In genomic region chr16:14974656-14975417, GRCh38 we compare ENCODE assay signal across 8 cellular contexts. TPM values are rescaled to one million over a fixed set of nuclear protein-coding genes. Genes with fewer than 3 reads are reported as not detected.
DNase-seq lines count a peak whose midpoint lies in the region; ATAC-seq and TF ChIP-seq lines count a peak whose summit lies in the region.
"Not testable (repeated sequence)": the region's sequence is repeated elsewhere in the genome, so short reads cannot be mapped to it uniquely, and the experiment has no call there.

TSS of gene PDXDC1 (plus strand) at chr16:14975026. CDS start at chr16:14975200, 174 bp downstream.

- not testable (repeated sequence) for H3K27me3 Mint-ChIP-seq in GM23338 (ENCODE audit: insufficient read depth, low read depth, poor library complexity); activated T-helper 1 cell treated with anti-CD3 and anti-CD28 coated beads, Interleukin-12 subunit alpha, Interleukin-12 subunit beta, Interleukin-2, Interleukin-4 antibody, amounts not matched to agents 30 ng/mL and 10 ng/mL and 1 ng/mL, durations not matched to agents 14 hours and 24 hours and 36 hours (ENCODE audit: insufficient read depth); naive B cell

- DNase-seq in GM23338 (ENCODE audit: low spot score) (peak; percentile 98), LHCN-M2 (ENCODE audit: low read depth) (peak; percentile 77), RPMI7951 (ENCODE audit: low read depth) (peak; percentile 88), fibroblast of gingiva (ENCODE audit: low read depth) (peak; percentile 80), naive B cell (peak; percentile 96)
- DNase-seq in activated T-helper 1 cell treated with anti-CD3 and anti-CD28 coated beads, Interleukin-12 subunit alpha, Interleukin-12 subunit beta, Interleukin-2, Interleukin-4 antibody, amounts not matched to agents 30 ng/mL and 10 ng/mL and 1 ng/mL, durations not matched to agents 14 hours and 24 hours and 36 hours (ENCODE audit: low spot score): peak; percentile 96
- peak; percentile 98 to 100 for DNase-seq in stimulated activated effector memory CD8-positive, alpha-beta T cell treated with anti-CD3 and anti-CD28 coated beads, Interleukin-12 subunit alpha, Interleukin-12 subunit beta, amount 100 ng/mL, for 72 hours (ENCODE audit: low spot score in 2 of 2)

- H3K4me3 ChIP-seq in DOHH2 (ENCODE audit: low read length): peak within 1 kb of the TSS; percentile 95
- H3K4me3 ChIP-seq in GM23338: peak within 1 kb of the TSS; percentile 100

- H3K4me1 Mint-ChIP-seq in GM23338: peaks cover 14% of the 10 kb centered on the region
- peaks cover 13% of the 10 kb centered on the region for H3K4me1 Mint-ChIP-seq in activated T-helper 1 cell treated with anti-CD3 and anti-CD28 coated beads, Interleukin-12 subunit alpha, Interleukin-12 subunit beta, Interleukin-2, Interleukin-4 antibody, amounts not matched to agents 30 ng/mL and 10 ng/mL and 1 ng/mL, durations not matched to agents 14 hours and 24 hours and 36 hours (ENCODE audit: low read depth)
- peaks cover 13 to 33% (median 25%) of the 10 kb centered on the region in 3 donors for H3K4me1 Mint-ChIP-seq in naive B cell
- peaks cover 15% of the 10 kb centered on the region for H3K4me1 Mint-ChIP-seq in stimulated activated effector memory CD8-positive, alpha-beta T cell treated with anti-CD3 and anti-CD28 coated beads, Interleukin-12 subunit alpha, Interleukin-12 subunit beta, amount 100 ng/mL, for 72 hours

- peaks cover 44% of the 10 kb centered on the region for H3K79me2 ChIP-seq in DOHH2 (ENCODE audit: control insufficient read depth, low read length)
- peaks cover 38% of the 10 kb centered on the region for H3K79me2 ChIP-seq in GM23338 (replicated peaks; ENCODE audit: insufficient read depth)

- not testable (repeated sequence) for H3K9me3 Mint-ChIP-seq in GM23338; activated T-helper 1 cell treated with anti-CD3 and anti-CD28 coated beads, Interleukin-12 subunit alpha, Interleukin-12 subunit beta, Interleukin-2, Interleukin-4 antibody, amounts not matched to agents 30 ng/mL and 10 ng/mL and 1 ng/mL, durations not matched to agents 14 hours and 24 hours and 36 hours; naive B cell; stimulated activated effector memory CD8-positive, alpha-beta T cell treated with anti-CD3 and anti-CD28 coated beads, Interleukin-12 subunit alpha, Interleukin-12 subunit beta, amount 100 ng/mL, for 72 hours

- H3K27ac Mint-ChIP-seq in GM23338 (peak within 1 kb of the TSS; percentile 94), naive B cell (peak within 1 kb of the TSS; percentile 90 to 98 (median 97))
- peak within 1 kb of the TSS; percentile 74 for H3K27ac Mint-ChIP-seq in activated T-helper 1 cell treated with anti-CD3 and anti-CD28 coated beads, Interleukin-12 subunit alpha, Interleukin-12 subunit beta, Interleukin-2, Interleukin-4 antibody, amounts not matched to agents 30 ng/mL and 10 ng/mL and 1 ng/mL, durations not matched to agents 14 hours and 24 hours and 36 hours
- peak within 1 kb of the TSS; percentile 89 for H3K27ac Mint-ChIP-seq in stimulated activated effector memory CD8-positive, alpha-beta T cell treated with anti-CD3 and anti-CD28 coated beads, Interleukin-12 subunit alpha, Interleukin-12 subunit beta, amount 100 ng/mL, for 72 hours

- H3K4me1 ChIP-seq in DOHH2 (ENCODE audit: control insufficient read depth, low read length) (peaks cover 31% of the 10 kb centered on the region), GM23338 (ENCODE audit: insufficient read depth) (peaks cover 14% of the 10 kb centered on the region)

- not testable (repeated sequence) for H4K20me1 ChIP-seq in DOHH2 (ENCODE audit: control insufficient read depth, insufficient read depth, low read depth, low read length)
- peaks cover 16% of the 10 kb centered on the region; the same call in 1 of the 2 replicates for H4K20me1 ChIP-seq in GM23338 (replicated peaks; ENCODE audit: insufficient read depth)

- intact Hi-C loops in activated T-helper 1 cell treated with anti-CD3 and anti-CD28 coated beads, Interleukin-12 subunit alpha, Interleukin-12 subunit beta, Interleukin-2, Interleukin-4 antibody, amounts not matched to agents 30 ng/mL and 10 ng/mL and 1 ng/mL, durations not matched to agents 14 hours and 24 hours and 36 hours (cut with micrococcal nuclease): loop anchor here (2.0 kb wide), 1 partner anchor 82 kb away; the partner anchor contains the start of gene NTAN1

- not testable (repeated sequence) for H3F3A ChIP-seq in DOHH2 (ENCODE audit: control insufficient read depth, insufficient read depth); GM23338 (replicated peaks; ENCODE audit: low read depth)

- not testable (repeated sequence) for H3K36me3 Mint-ChIP-seq in GM23338 (ENCODE audit: low read depth); activated T-helper 1 cell treated with anti-CD3 and anti-CD28 coated beads, Interleukin-12 subunit alpha, Interleukin-12 subunit beta, Interleukin-2, Interleukin-4 antibody, amounts not matched to agents 30 ng/mL and 10 ng/mL and 1 ng/mL, durations not matched to agents 14 hours and 24 hours and 36 hours (ENCODE audit: low read depth); naive B cell
- H3K36me3 Mint-ChIP-seq in stimulated activated effector memory CD8-positive, alpha-beta T cell treated with anti-CD3 and anti-CD28 coated beads, Interleukin-12 subunit alpha, Interleukin-12 subunit beta, amount 100 ng/mL, for 72 hours: peaks cover 14% of the 10 kb centered on the region

- H3K27ac ChIP-seq in DOHH2 (ENCODE audit: low read depth, low read length) (peak within 1 kb of the TSS; percentile 20; the same call in 1 of the 2 replicates), GM23338 (ENCODE audit: low read depth) (peak within 1 kb of the TSS; percentile 76)

- ATAC-seq in GM23338 (peak; percentile 93), naive B cell (ENCODE audit: low read depth in 2 of 2) (peak; percentile 89 to 91)
- peak; percentile 98 for ATAC-seq in stimulated activated effector memory CD8-positive, alpha-beta T cell treated with anti-CD3 and anti-CD28 coated beads, Interleukin-12 subunit alpha, Interleukin-12 subunit beta, amount 100 ng/mL, for 72 hours

- not testable (repeated sequence) for H3K27me3 ChIP-seq in DOHH2 (ENCODE audit: control insufficient read depth, low read length); GM23338 (ENCODE audit: insufficient read depth)

- H3K9me3 ChIP-seq in DOHH2 (ENCODE audit: control insufficient read depth, insufficient read depth, low read length): not testable (repeated sequence)

- TF ChIP-seq CTCF in DOHH2 (IDR thresholded peaks at IDR 0.05; ENCODE audit: low read depth, low read length, poor library complexity, severe bottlenecking): peak; percentile 2
- not testable (repeated sequence) for TF ChIP-seq CTCF in GM23338 (conservative IDR thresholded peaks at IDR 0.05; ENCODE audit: low read depth in 2 of 2)

- H3K4me3 Mint-ChIP-seq in GM23338 (peak within 1 kb of the TSS; percentile 94), naive B cell (peak within 1 kb of the TSS; percentile 85 to 97 (median 95))
- H3K4me3 Mint-ChIP-seq in activated T-helper 1 cell treated with anti-CD3 and anti-CD28 coated beads, Interleukin-12 subunit alpha, Interleukin-12 subunit beta, Interleukin-2, Interleukin-4 antibody, amounts not matched to agents 30 ng/mL and 10 ng/mL and 1 ng/mL, durations not matched to agents 14 hours and 24 hours and 36 hours: peak within 1 kb of the TSS; percentile 88
- H3K4me3 Mint-ChIP-seq in stimulated activated effector memory CD8-positive, alpha-beta T cell treated with anti-CD3 and anti-CD28 coated beads, Interleukin-12 subunit alpha, Interleukin-12 subunit beta, amount 100 ng/mL, for 72 hours: peak within 1 kb of the TSS; percentile 82

- H3K4me2 ChIP-seq in DOHH2 (ENCODE audit: low read length) (peak within 1 kb of the TSS; percentile 75), GM23338 (peak within 1 kb of the TSS; percentile 100)

- H2AFZ ChIP-seq in GM23338: peak within 1 kb of the TSS; percentile 96

- H3K9me2 ChIP-seq in DOHH2 (replicated peaks; ENCODE audit: control insufficient read depth, low read length); GM23338 (ENCODE audit: insufficient read depth): not testable (repeated sequence)

- H3K36me3 ChIP-seq in DOHH2 (ENCODE audit: control insufficient read depth, low read length); GM23338 (ENCODE audit: insufficient read depth): not testable (repeated sequence)

TF ChIP-seq in GM23338, 12 proteins besides CTCF, POLR2A, EP300 and RAD21:
- TF ChIP-seq POLR2AphosphoS5 (IDR thresholded peaks at IDR 0.05; ENCODE audit: low read depth): peak; percentile 94
- peak; percentile 41; the same call in 1 of the 2 replicates for TF ChIP-seq ETS1 (IDR thresholded peaks at IDR 0.05)
- peak; percentile 54 for TF ChIP-seq CREB1 (CRISPR knock-in tag; IDR thresholded peaks at IDR 0.05; ENCODE audit: low read depth)

RNA-seq across cellular contexts. Expression of gene PDXDC1, which starts in this region (rescaled TPM):
- total RNA-seq in GM23338 (2014; rRNA removed; shearing (Covaris generic)): 86.1 and 91.6 TPM in 2 replicates
- polyA plus RNA-seq in GM23338 (2016; fragmentation: Nextera tagmentation; extraction: Ambion mirVana): 39.0 and 40.0 TPM in 2 replicates
- total RNA-seq in LHCN-M2 (2014; rRNA removed): 44.2 and 49.1 TPM in 2 replicates
- 36.5 TPM for polyA plus RNA-seq in LHCN-M2 (2012)
- total RNA-seq in RPMI7951 (2014; rRNA removed; shearing (Covaris generic)): 29.3 and 29.8 TPM in 2 replicates
- total RNA-seq in activated T-helper 1 cell treated with anti-CD3 and anti-CD28 coated beads, Interleukin-12 subunit alpha, Interleukin-12 subunit beta, Interleukin-2, Interleukin-4 antibody, amounts not matched to agents 30 ng/mL and 10 ng/mL and 1 ng/mL, durations not matched to agents 14 hours and 24 hours and 36 hours: 63.6 and 64.3 TPM in 2 replicates
- polyA plus RNA-seq in naive B cell (ENCODE audit: low read depth in 6 of 6): 10 to 100 TPM; 24.1 to 38.6 (median 31.4) TPM

Comparison
In these comparisons a context has a peak if more than half of its experiments do, and no peak if none do; other contexts are left out.
1. Peak in every context shown above with its lines: DNase-seq, ATAC-seq, H3K4me3 ChIP-seq and H3K27ac ChIP-seq.